ENCODE assay signal across 21 cellular contexts in the genomic region with DNA sequence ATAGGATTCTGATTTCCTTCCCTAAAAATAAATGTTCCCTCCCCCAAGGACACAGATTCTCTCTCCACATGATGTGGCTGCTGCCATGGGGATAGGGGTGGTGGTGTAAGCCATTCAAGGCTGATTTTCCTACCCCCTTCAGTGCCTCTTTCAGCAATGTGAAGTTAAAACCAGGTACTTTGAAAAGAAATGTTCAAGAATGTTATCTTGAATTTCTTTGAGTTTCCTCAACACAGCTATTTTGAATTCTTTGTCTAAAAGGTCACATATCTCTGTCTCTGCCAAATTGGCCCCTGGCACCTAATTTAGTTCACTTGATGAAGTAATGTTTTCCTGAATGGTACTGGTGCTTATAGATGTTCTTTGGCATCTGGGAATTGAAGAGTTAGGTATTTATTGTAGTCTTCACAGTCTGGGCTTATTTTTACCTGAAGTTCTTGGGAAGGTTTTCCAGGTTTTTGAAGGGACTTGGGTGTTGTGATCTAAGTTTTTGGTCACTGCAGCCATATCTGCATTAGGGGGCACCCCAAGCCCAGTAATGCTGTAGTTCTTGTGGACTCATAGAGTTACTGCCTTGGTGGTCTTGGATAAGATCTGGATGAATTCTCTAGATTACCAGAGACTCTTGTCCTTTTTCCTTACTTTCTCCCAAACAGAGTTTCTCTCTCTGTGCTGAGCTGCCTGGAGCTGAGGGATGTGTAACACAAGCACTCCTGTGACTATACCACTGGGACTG. TPM values are rescaled to one million over a fixed set of nuclear protein-coding genes. Genes with fewer than 3 reads are reported as not detected.
"Had no signal": no experiment of that assay in that cellular context is flagged by ENCODE, and none has a peak within 500 bp of the region (broad histone marks: within the 10 kb centered on the region; RNA-seq: fewer than 3 reads in every experiment).

No MANE protein-coding gene starts in this region.

- ATAC-seq: activated CD4-positive, alpha-beta T cell treated with anti-CD3 and anti-CD28 coated beads for 36 hours; gastrocnemius medialis; left ventricle myocardium superior; psoas muscle; right cardiac atrium had no signal

- H3K4me1 ChIP-seq: gastrocnemius medialis, psoas muscle, tibial nerve had no signal

- H3K4me3 ChIP-seq: cardiac muscle cell, gastrocnemius medialis, ovary, psoas muscle, tibial nerve had no signal

- H3K27ac ChIP-seq: cardiac muscle cell, gastrocnemius medialis, ovary, psoas muscle, tibial nerve, WERI-Rb-1 had no signal

- H3K27me3 ChIP-seq: cardiac muscle cell, ovary, tibial nerve had no signal

- H3K36me3 ChIP-seq: cardiac muscle cell, gastrocnemius medialis, ovary, tibial nerve, WERI-Rb-1 had no signal

- DNase-seq: activated CD4-positive, alpha-beta memory T cell treated with anti-CD3 and anti-CD28 coated beads for 36 hours; activated CD4-positive, alpha-beta T cell treated with anti-CD3 and anti-CD28 coated beads for 36 hours; activated T-cell treated with anti-CD3 and anti-CD28 coated beads for 4 hours; erythroblast; gastrocnemius medialis; head of caudate nucleus; left ventricle myocardium superior; ovary; psoas muscle; right cardiac atrium; small intestine; stimulated activated CD4-positive, alpha-beta T cell treated with anti-CD3 and anti-CD28 coated beads, Interleukin-15, amount 100 ng/mL, for 24 hours; stimulated activated CD4-positive, alpha-beta T cell treated with anti-CD3 and anti-CD28 coated beads, Interleukin-2, amount 100 ng/mL, for 48 hours; T-helper 2 cell; WERI-Rb-1 had no signal

RNA-seq across cellular contexts. Expression of a gene that starts 7.6 kb away (rescaled TPM):
- total RNA-seq: activated CD4-positive, alpha-beta memory T cell treated with anti-CD3 and anti-CD28 coated beads for 36 hours; activated T-helper 1 cell treated with anti-CD3 and anti-CD28 coated beads, Interleukin-12 subunit alpha, Interleukin-12 subunit beta, Interleukin-2, Interleukin-4 antibody, amounts not matched to agents 30 ng/mL and 10 ng/mL and 1 ng/mL, durations not matched to agents 14 hours and 24 hours and 36 hours; chondrocyte; kidney epithelial cell; mononuclear cell had no signal
- polyA plus RNA-seq: cardiac muscle cell had no signal
